In genomic region chr6:64932486-64932885, GRCh38 we compare ENCODE assay signal across 18 cellular contexts.
"Had no signal": no experiment of that assay in that cellular context is flagged by ENCODE, and none has a peak within 500 bp of the region (broad histone marks: within the 10 kb centered on the region; RNA-seq: fewer than 3 reads in every experiment).

No MANE protein-coding gene starts in this region.

- H3K36me3 Mint-ChIP-seq: activated CD4-positive, alpha-beta memory T cell treated with anti-CD3 and anti-CD28 coated beads for 36 hours; activated naive CD8-positive, alpha-beta T cell; mesothelial cell of epicardium had no signal

- H3K27me3 ChIP-seq: right atrium auricular region, stomach had no signal

- H3K4me1 ChIP-seq: right atrium auricular region, stomach had no signal

- H3K4me1 Mint-ChIP-seq: mesothelial cell of epicardium had no signal

- H3K4me3 Mint-ChIP-seq: activated CD4-positive, alpha-beta memory T cell treated with anti-CD3 and anti-CD28 coated beads for 36 hours; activated naive CD8-positive, alpha-beta T cell; mesothelial cell of epicardium had no signal

- H3K36me3 ChIP-seq: right atrium auricular region, stomach, thoracic aorta had no signal

- H3K4me3 ChIP-seq: right atrium auricular region, skin epidermis, stomach, thoracic aorta had no signal

- H3K27me3 Mint-ChIP-seq: activated CD4-positive, alpha-beta memory T cell treated with anti-CD3 and anti-CD28 coated beads for 36 hours; activated naive CD8-positive, alpha-beta T cell had no signal

- H3K27ac ChIP-seq: right atrium auricular region, skin epidermis, stomach, thoracic aorta had no signal

- DNase-seq: activated CD4-positive, alpha-beta memory T cell treated with anti-CD3 and anti-CD28 coated beads for 36 hours; activated CD4-positive, alpha-beta T cell treated with anti-CD3 and anti-CD28 coated beads for 1 hour; activated gamma-delta T cell; activated T-cell treated with anti-CD3 and anti-CD28 coated beads, Interleukin-2, amount 50 U/mL, for 48 hours; anterior cingulate cortex; caudate nucleus; cortex of kidney; effector memory CD4-positive, alpha-beta T cell; head of caudate nucleus; kidney; posterior cingulate gyrus; stomach; T-helper 2 cell had no signal

- H3K9me3 ChIP-seq: right atrium auricular region, thoracic aorta had no signal

- H3K27ac Mint-ChIP-seq: activated CD4-positive, alpha-beta memory T cell treated with anti-CD3 and anti-CD28 coated beads for 36 hours; activated naive CD8-positive, alpha-beta T cell; mesothelial cell of epicardium had no signal
